Comparison of ENCODE assay signal across 8 cellular contexts in the genomic region with DNA sequence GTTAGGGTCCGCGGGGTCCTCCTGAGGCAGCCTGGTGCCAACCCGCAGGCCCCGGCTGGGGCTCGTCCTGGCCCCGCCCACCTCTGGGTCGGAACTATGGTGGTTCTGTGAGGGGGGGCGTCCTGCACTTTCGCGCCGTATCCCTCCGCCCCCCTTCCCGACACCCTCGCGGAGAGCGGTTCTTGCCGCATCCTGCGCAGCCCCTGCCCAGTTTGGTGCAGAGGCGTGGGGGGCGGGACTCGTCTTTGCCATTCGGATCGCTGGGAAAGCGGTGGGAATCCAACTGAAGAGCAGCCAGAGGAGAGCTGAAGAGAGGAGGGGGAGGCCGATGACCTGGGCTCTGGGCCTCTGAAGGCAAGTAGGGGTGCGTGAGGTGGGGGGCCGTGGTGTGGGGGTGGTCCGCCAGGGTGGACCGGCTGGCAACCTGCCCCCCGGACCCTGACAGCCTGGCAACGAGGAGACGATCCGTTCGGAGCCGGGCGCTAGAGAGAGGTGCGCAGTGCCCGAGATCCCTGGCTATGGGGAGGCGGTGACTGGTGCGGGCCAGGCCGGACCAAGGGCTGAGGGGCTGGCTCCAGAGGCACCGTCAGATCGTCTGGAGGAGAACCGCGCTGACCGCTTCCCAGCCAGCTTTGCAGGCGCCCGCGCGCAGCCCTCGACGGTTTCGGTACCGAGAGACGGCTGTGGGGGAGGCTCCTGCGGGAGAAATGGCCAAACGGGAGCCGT. TPM values are rescaled to one million over a fixed set of nuclear protein-coding genes. Genes with fewer than 3 reads are reported as not detected.
A peak's percentile ranks its signal among the peaks of the same experiment; 100 is the strongest.
DNase-seq lines count a peak whose midpoint lies in the region; ATAC-seq and TF ChIP-seq lines count a peak whose summit lies in the region.

A gene with protein sequence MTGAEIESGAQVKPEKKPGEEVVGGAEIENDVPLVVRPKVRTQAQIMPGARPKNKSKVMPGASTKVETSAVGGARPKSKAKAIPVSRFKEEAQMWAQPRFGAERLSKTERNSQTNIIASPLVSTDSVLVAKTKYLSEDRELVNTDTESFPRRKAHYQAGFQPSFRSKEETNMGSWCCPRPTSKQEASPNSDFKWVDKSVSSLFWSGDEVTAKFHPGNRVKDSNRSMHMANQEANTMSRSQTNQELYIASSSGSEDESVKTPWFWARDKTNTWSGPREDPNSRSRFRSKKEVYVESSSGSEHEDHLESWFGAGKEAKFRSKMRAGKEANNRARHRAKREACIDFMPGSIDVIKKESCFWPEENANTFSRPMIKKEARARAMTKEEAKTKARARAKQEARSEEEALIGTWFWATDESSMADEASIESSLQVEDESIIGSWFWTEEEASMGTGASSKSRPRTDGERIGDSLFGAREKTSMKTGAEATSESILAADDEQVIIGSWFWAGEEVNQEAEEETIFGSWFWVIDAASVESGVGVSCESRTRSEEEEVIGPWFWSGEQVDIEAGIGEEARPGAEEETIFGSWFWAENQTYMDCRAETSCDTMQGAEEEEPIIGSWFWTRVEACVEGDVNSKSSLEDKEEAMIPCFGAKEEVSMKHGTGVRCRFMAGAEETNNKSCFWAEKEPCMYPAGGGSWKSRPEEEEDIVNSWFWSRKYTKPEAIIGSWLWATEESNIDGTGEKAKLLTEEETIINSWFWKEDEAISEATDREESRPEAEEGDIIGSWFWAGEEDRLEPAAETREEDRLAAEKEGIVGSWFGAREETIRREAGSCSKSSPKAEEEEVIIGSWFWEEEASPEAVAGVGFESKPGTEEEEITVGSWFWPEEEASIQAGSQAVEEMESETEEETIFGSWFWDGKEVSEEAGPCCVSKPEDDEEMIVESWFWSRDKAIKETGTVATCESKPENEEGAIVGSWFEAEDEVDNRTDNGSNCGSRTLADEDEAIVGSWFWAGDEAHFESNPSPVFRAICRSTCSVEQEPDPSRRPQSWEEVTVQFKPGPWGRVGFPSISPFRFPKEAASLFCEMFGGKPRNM (N-terminal part only) (plus strand): TSS at position 242 of the 726 bp plus-strand sequence. CDS start 2,431 bp downstream, outside the sequence.

- peak within 1 kb of the TSS in 57 of 59 donors; percentile 22 to 91 (median 83) for H3K27ac ChIP-seq in dorsolateral prefrontal cortex

- ATAC-seq in HG03432 (IDR thresholded peaks at IDR 0.05; ENCODE audit: unreplicated experiment): peak; percentile 60
- ATAC-seq in HG03097 (IDR thresholded peaks at IDR 0.05; ENCODE audit: low FRiP score, unreplicated experiment): no peak

- peaks cover 0 to 75% (median 5%) of the 10 kb centered on the region in 45 donors for H3K27me3 ChIP-seq in dorsolateral prefrontal cortex

- no peak for TF ChIP-seq CTCF in dorsolateral prefrontal cortex (IDR thresholded peaks at IDR 0.05 in 54 of 56, conservative IDR thresholded peaks at IDR 0.05 in 2 of 56; ENCODE audit: low read depth in 1 of 56, partially characterized antibody in 56 of 56)
- TF ChIP-seq CTCF in lower leg skin (IDR thresholded peaks at IDR 0.05): no peak

- intact Hi-C loops in dorsolateral prefrontal cortex (cut with DNase I) (loop anchor here (2.0 to 10.0 kb wide), 3 partner anchors 49 to 137 kb away; a partner anchor contains a TSS), lower leg skin (cut with DNase I; ENCODE audit: low total_unique reads) (no loop called here)

- 0 to 36% methylated on average over 12 to 19 of the region's 58 CpGs for WGBS in lower leg skin, 2 donors

- H3K4me3 ChIP-seq in dorsolateral prefrontal cortex (peak within 1 kb of the TSS; percentile 38 to 80 (median 67)), lower leg skin (ENCODE audit: low read depth, poor library complexity, severe bottlenecking) (peak within 1 kb of the TSS; percentile 58)

- DNase-seq in C1 segment of cervical spinal cord (lab: John Stamatoyannopoulos, UW) (peak in 13 of 14 donors; percentile 2 to 72 (median 40)), dorsolateral prefrontal cortex (peak; percentile 40 to 80 (median 65)), lower leg skin (ENCODE audit: low spot score in 2 of 2) (peak in 1 of 2 donors; percentile 91), NCI-H2029 (lab: John Stamatoyannopoulos, UW) (no peak)
- DNase-seq in activated CD4-positive, alpha-beta T cell treated with anti-CD3 and anti-CD28 coated beads, Interleukin-2, amount 50 U/mL, for 24 hours (ENCODE audit: low read depth in 1 of 2, low spot score in 1 of 2): peak; percentile 4 to 25
- peak in 2 of 3 experiments; percentile 12 to 27 for DNase-seq in stimulated activated CD4-positive, alpha-beta T cell treated with anti-CD3 and anti-CD28 coated beads, TNF-alpha, amount 100 ng/mL, for 24 hours (ENCODE audit: low read depth in 3 of 3)

- TF ChIP-seq POLR2A in lower leg skin (IDR thresholded peaks at IDR 0.05): no peak

RNA-seq across cellular contexts. Expression of the gene that starts here (rescaled TPM):
- 100 to 1,000 TPM in 78 of 120 experiments, 10 to 100 TPM in 42; 50.9 to 168 (median 113) TPM for total RNA-seq in dorsolateral prefrontal cortex
- total RNA-seq in lower leg skin: 1 to 10 TPM; 3.6 to 5.1 (median 4.2) TPM

Comparison
In these comparisons a context has a peak if more than half of its experiments do, and no peak if none do; other contexts are left out.
1. RNA of the gene that starts here (total RNA-seq): 50.9 to 168 TPM in dorsolateral prefrontal cortex; 3.6 to 5.1 TPM in lower leg skin; every median in the first group is over 4 times any median in the second.